In genomic region chr6:37872385-37872768, GRCh38 we compare ENCODE assay signal across 16 cellular contexts.
"Had no signal": no experiment of that assay in that cellular context is flagged by ENCODE, and none has a peak within 500 bp of the region (broad histone marks: within the 10 kb centered on the region; RNA-seq: fewer than 3 reads in every experiment).

No MANE protein-coding gene starts in this region.

- H3K27ac ChIP-seq: gastrocnemius medialis, left ventricle myocardium inferior, prostate gland, tibial artery had no signal

- H3K4me3 ChIP-seq: gastrocnemius medialis, left ventricle myocardium inferior, prostate gland, tibial artery had no signal

- H3K4me3 Mint-ChIP-seq: activated naive CD4-positive, alpha-beta T cell treated with anti-CD3 and anti-CD28 coated beads for 36 hours; brain; natural killer cell; stimulated activated naive CD8-positive, alpha-beta T cell treated with anti-CD3 and anti-CD28 coated beads, Interleukin-15, Interleukin-2, amounts not matched to agents 100 ng/mL and 50 ng/mL, for 24 hours had no signal

- ATAC-seq: gastrocnemius medialis, natural killer cell had no signal

- H3K27me3 Mint-ChIP-seq: brain; stimulated activated naive CD8-positive, alpha-beta T cell treated with anti-CD3 and anti-CD28 coated beads, Interleukin-15, Interleukin-2, amounts not matched to agents 100 ng/mL and 50 ng/mL, for 24 hours had no signal

- H3K4me1 ChIP-seq: prostate gland had no signal

- DNase-seq: activated naive CD4-positive, alpha-beta T cell treated with anti-CD3 and anti-CD28 coated beads for 36 hours; activated T-cell treated with anti-CD3 and anti-CD28 coated beads, Interleukin-2, amount 50 U/mL, for 1 hour; anterior cingulate cortex; caudate nucleus; dermis blood vessel endothelial cell; effector CD8-positive, alpha-beta T cell; gastrocnemius medialis; hippocampal formation; left ventricle myocardium inferior; midbrain; natural killer cell; stimulated activated CD4-positive, alpha-beta T cell treated with anti-CD3 and anti-CD28 coated beads, Interleukin-4, amount 100 ng/mL, for 24 hours; tibial artery had no signal

- H3K27ac Mint-ChIP-seq: activated naive CD4-positive, alpha-beta T cell treated with anti-CD3 and anti-CD28 coated beads for 36 hours; brain; stimulated activated naive CD8-positive, alpha-beta T cell treated with anti-CD3 and anti-CD28 coated beads, Interleukin-15, Interleukin-2, amounts not matched to agents 100 ng/mL and 50 ng/mL, for 24 hours had no signal

- H3K36me3 ChIP-seq: gastrocnemius medialis, left ventricle myocardium inferior, prostate gland, tibial artery had no signal

- H3K27me3 ChIP-seq: gastrocnemius medialis, tibial artery had no signal

- H3K36me3 Mint-ChIP-seq: natural killer cell had no signal

- H3K9me3 ChIP-seq: gastrocnemius medialis, prostate gland had no signal
